In the genomic region with DNA sequence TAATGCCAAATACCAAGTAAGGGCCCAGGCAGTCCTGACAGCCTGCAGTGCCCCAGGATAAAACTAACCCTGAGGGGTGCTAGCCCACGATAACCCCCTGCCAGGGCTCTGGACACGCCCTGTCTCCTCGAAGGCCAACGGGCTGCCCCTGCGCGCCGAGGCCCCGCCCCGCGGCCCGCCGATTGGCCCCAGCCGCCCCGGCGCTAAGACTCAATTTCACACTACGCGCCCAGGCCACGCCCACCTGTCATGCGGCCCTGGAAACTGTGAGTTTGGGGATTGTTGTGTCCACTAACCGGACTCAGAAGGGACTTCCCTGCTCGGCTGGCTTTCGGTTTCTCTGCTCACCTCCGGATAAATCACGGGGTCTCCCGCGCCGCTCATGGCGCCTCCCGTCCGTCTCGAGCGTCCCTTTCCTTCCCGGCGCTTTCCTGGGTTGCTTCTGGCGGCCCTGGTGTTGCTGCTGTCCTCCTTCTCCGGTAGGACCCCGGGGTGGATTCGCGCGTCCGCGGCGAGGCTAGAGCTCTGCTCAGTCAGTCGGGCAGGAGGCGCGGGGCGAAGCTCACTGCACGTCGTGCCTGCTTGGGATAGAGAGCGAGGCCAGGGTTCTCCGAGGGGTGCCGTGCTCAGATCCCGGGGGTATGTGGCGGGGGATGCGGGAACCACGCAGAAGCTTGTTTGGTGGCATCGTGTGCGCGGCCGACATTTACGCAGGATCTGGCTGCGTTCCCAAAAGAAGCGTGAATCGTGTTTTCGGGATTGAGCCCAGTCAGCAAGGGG, we compare ENCODE assay signal across 8 cellular contexts. TPM values are rescaled to one million over a fixed set of nuclear protein-coding genes. Genes with fewer than 3 reads are reported as not detected.
DNase-seq lines count a peak whose midpoint lies in the region; ATAC-seq, FAIRE-seq and TF ChIP-seq lines count a peak whose summit lies in the region.

CR1L (plus strand) TSS at position 282 of the 780 bp plus-strand sequence; CDS start at position 383, 101 bp downstream.

- 91% methylated on average over 65 of the region's 65 CpGs for WGBS in HUES64

- no peak for FAIRE-seq in kidney (lab: Jason Lieb, UNC)

- H3K27ac ChIP-seq in CD4-positive, alpha-beta T cell (ENCODE audit: low read depth, low read length), result no peak within 1 kb of the TSS
- H3K27ac ChIP-seq in HUES64 (ENCODE audit: low read depth, low read length) (no peak within 1 kb of the TSS), kidney (ENCODE audit: low read depth in 2 of 2, low read length in 2 of 2) (no peak within 1 kb of the TSS)

- TF ChIP-seq CTCF in CD4-positive, alpha-beta T cell (IDR thresholded peaks at IDR 0.05), result no peak
- no peak for TF ChIP-seq CTCF in GM20000 (IDR thresholded peaks at IDR 0.05; ENCODE audit: extremely low read depth, missing control alignments)
- TF ChIP-seq CTCF in kidney (IDR thresholded peaks at IDR 0.05; ENCODE audit: borderline replicate concordance, extremely low read depth, insufficient read depth), result no peak

- peaks cover 7% of the 10 kb centered on the region for H3K4me1 Mint-ChIP-seq in CD4-positive, alpha-beta T cell (ENCODE audit: low read depth)
- H3K4me1 Mint-ChIP-seq in central memory CD8-positive, alpha-beta T cell, result peaks cover 6% of the 10 kb centered on the region

- intact Hi-C loops in CD4-positive, alpha-beta T cell (cut with DNase I, micrococcal nuclease), result no loop called here
- intact Hi-C loops in kidney (cut with DNase I), result no loop called here

- H3K27me3 Mint-ChIP-seq in CD4-positive, alpha-beta T cell, result peaks cover 39% of the 10 kb centered on the region
- peaks cover 45% of the 10 kb centered on the region for H3K27me3 Mint-ChIP-seq in central memory CD8-positive, alpha-beta T cell

- ATAC-seq in CD4-positive, alpha-beta T cell (ENCODE audit: poor library complexity), result peak; percentile 99
- peak; percentile 81 for ATAC-seq in central memory CD8-positive, alpha-beta T cell (replicated peaks; ENCODE audit: extremely low read depth, poor library complexity, severe bottlenecking)

- DNase-seq in CD4-positive, alpha-beta T cell, result peak; percentile 40 to 67 (median 56)
- DNase-seq in GM20000 (ENCODE audit: low spot score) (peak; percentile 83), kidney (peak; percentile 92), COLO829 (ENCODE audit: low spot score) (no peak)
- DNase-seq in activated CD4-positive, CD25-positive, alpha-beta regulatory T cell treated with anti-CD3 and anti-CD28 coated beads, Interleukin-2, amount 50 U/mL, for 72 hours, result peak; percentile 82
- peak; percentile 27 to 41 for DNase-seq in central memory CD8-positive, alpha-beta T cell (ENCODE audit: low spot score in 2 of 2)
- peak; percentile 75 for DNase-seq in stimulated activated CD4-positive, alpha-beta T cell treated with anti-CD3 and anti-CD28 coated beads, Interleukin-1b, Interleukin-23, amount 100 ng/mL, for 48 hours

- POLR2A ChIA-PET in CD4-positive, alpha-beta T cell (lab: Charles Lee), result no interaction called here

- H3K27ac Mint-ChIP-seq in CD4-positive, alpha-beta T cell, result no peak within 1 kb of the TSS
- no peak within 1 kb of the TSS for H3K27ac Mint-ChIP-seq in central memory CD8-positive, alpha-beta T cell (ENCODE audit: low read depth)

- no peaks in the 10 kb centered on the region for H3K36me3 Mint-ChIP-seq in CD4-positive, alpha-beta T cell (ENCODE audit: low read depth)
- peaks cover 1% of the 10 kb centered on the region for H3K36me3 Mint-ChIP-seq in central memory CD8-positive, alpha-beta T cell (ENCODE audit: insufficient read depth)

- CTCF ChIA-PET in CD4-positive, alpha-beta T cell (lab: Charles Lee), result no interaction called here

- H3K4me3 Mint-ChIP-seq in CD4-positive, alpha-beta T cell, result peak within 1 kb of the TSS; percentile 78
- H3K4me3 Mint-ChIP-seq in central memory CD8-positive, alpha-beta T cell, result peak within 1 kb of the TSS; percentile 54

- H3K9ac ChIP-seq in HUES64 (ENCODE audit: low read depth, low read length) (no peak within 1 kb of the TSS), kidney (ENCODE audit: low read length in 2 of 2) (peak within 1 kb of the TSS in 1 of 2 donors; percentile 6)

- H3K4me3 ChIP-seq in HUES64 (ENCODE audit: low read length) (peak within 1 kb of the TSS; percentile 63), kidney (ENCODE audit: low read length in 2 of 2) (peak within 1 kb of the TSS; percentile 66 to 77)

- no peaks in the 10 kb centered on the region for H3K36me3 ChIP-seq in HUES64 (ENCODE audit: insufficient read depth, low read length)
- no peaks in the 10 kb centered on the region for H3K36me3 ChIP-seq in kidney (ENCODE audit: control insufficient read depth in 1 of 2, insufficient read depth in 2 of 2, low read length in 2 of 2)

- H3K9me3 Mint-ChIP-seq in CD4-positive, alpha-beta T cell, result no peaks in the 10 kb centered on the region
- H3K9me3 Mint-ChIP-seq in central memory CD8-positive, alpha-beta T cell, result no peaks in the 10 kb centered on the region

- H3K4me1 ChIP-seq in HUES64 (ENCODE audit: insufficient read depth, low read length), result peaks cover 34% of the 10 kb centered on the region
- peaks cover 0 to 7% of the 10 kb centered on the region in 2 donors for H3K4me1 ChIP-seq in kidney (ENCODE audit: control insufficient read depth in 1 of 2, insufficient read depth in 1 of 2, low read depth in 1 of 2, low read length in 2 of 2)

- H3K27me3 ChIP-seq in CD4-positive, alpha-beta T cell (ENCODE audit: control insufficient read depth, insufficient read depth, low read length), result peaks cover 6% of the 10 kb centered on the region
- H3K27me3 ChIP-seq in HUES64 (ENCODE audit: insufficient read depth, low read length), result peaks cover 18% of the 10 kb centered on the region

- no peaks in the 10 kb centered on the region for H3K9me3 ChIP-seq in CD4-positive, alpha-beta T cell (ENCODE audit: control insufficient read depth, low read length)
- H3K9me3 ChIP-seq in HUES64 (ENCODE audit: insufficient read depth, low read depth, low read length), result no peaks in the 10 kb centered on the region
- no peaks in the 10 kb centered on the region for H3K9me3 ChIP-seq in kidney (ENCODE audit: control insufficient read depth in 1 of 2, low read length in 2 of 2)

RNA-seq across cellular contexts. Expression of gene CR1L, which starts in this region (rescaled TPM):
- not detected for total RNA-seq in CD4-positive, alpha-beta T cell
- 1.9 TPM for polyA plus RNA-seq in HUES64 (2013, experiment 1 of 2)
- polyA plus RNA-seq in HUES64 (2013, experiment 2 of 2), result 2.3 TPM
- total RNA-seq in kidney, result 0.44 TPM
- 1.4 TPM for polyA plus RNA-seq in kidney (ENCODE audit: insufficient read depth, low read depth, low replicate concordance)

Comparison
In these comparisons a context has a peak if more than half of its experiments do, and no peak if none do; other contexts are left out.
1. Peak in DNase-seq and ATAC-seq in CD4-positive, alpha-beta T cell; RNA of the gene not detected or under 1 TPM.